In genomic region chr17:81339502-81340296, GRCh38 we compare ENCODE assay signal across 14 cellular contexts. TPM values are rescaled to one million over a fixed set of nuclear protein-coding genes. Genes with fewer than 3 reads are reported as not detected.
DNase-seq lines count a peak whose midpoint lies in the region; ATAC-seq and TF ChIP-seq lines count a peak whose summit lies in the region.
"Had no signal": no experiment of that assay in that cellular context is flagged by ENCODE, and none has a peak within 500 bp of the region (broad histone marks: within the 10 kb centered on the region; RNA-seq: fewer than 3 reads in every experiment).

No MANE protein-coding gene starts in this region.

- no peaks in the 10 kb centered on the region for H3K9me3 ChIP-seq in RWPE2 (ENCODE audit: severe bottlenecking)
- H3K9me3 ChIP-seq: SJSA1 had no signal

- H3K27me3 ChIP-seq in RWPE2 (ENCODE audit: insufficient read depth, poor library complexity, severe bottlenecking), result no peaks in the 10 kb centered on the region
- H3K27me3 ChIP-seq: SJSA1 had no signal

- peaks cover 5% of the 10 kb centered on the region; the same call in 1 of the 2 replicates for H3K36me3 ChIP-seq in RWPE2 (ENCODE audit: low read depth)

- no peak for TF ChIP-seq CTCF in RWPE2 (IDR thresholded peaks at IDR 0.05; ENCODE audit: poor library complexity, severe bottlenecking)

- no peak overlapping the region for H3K4me3 ChIP-seq in RWPE2 (ENCODE audit: severe bottlenecking)
- H3K4me3 ChIP-seq: SJSA1 had no signal

- ATAC-seq in RWPE2 (ENCODE audit: low read depth) (no peak), GM18907 (IDR thresholded peaks at IDR 0.05; ENCODE audit: unreplicated experiment) (no peak), GM19035 (IDR thresholded peaks at IDR 0.05; ENCODE audit: unreplicated experiment) (no peak)

- peak overlapping the region; percentile 15 for H3K27ac ChIP-seq in RWPE2 (ENCODE audit: poor library complexity, severe bottlenecking)
- H3K27ac ChIP-seq: SJSA1 had no signal

- DNase-seq in DMS53 treated with DMSO at 0.1 percent for 48 hours (lab: John Stamatoyannopoulos, UW; ENCODE audit: unreplicated experiment), result peak; percentile 67
- no peak for DNase-seq in RWPE2 (ENCODE audit: low spot score)
- peak; percentile 68 for DNase-seq in islet precursor cell
- peak; percentile 80 for DNase-seq in renal cortical epithelial cell (ENCODE audit: low read depth)
- DNase-seq in AG20443 (ENCODE audit: low spot score), result no peak
- DNase-seq in NCI-H510A (lab: John Stamatoyannopoulos, UW), result no peak
- DNase-seq: anterior cingulate cortex; DMS79; NCI-H2081; stimulated activated CD4-positive, alpha-beta T cell treated with anti-CD3 and anti-CD28 coated beads, Interleukin-4, amount 100 ng/mL, for 24 hours; trophoblast cell had no signal

- H3K4me1 ChIP-seq in RWPE2 (ENCODE audit: insufficient read depth, poor library complexity, severe bottlenecking), result peaks cover 11% of the 10 kb centered on the region

RNA-seq across cellular contexts. Expression of gene SLC38A10, which starts 44.6 kb away (rescaled TPM):
- 77.3 and 127 TPM in 2 replicates for total RNA-seq in renal cortical epithelial cell

RNA-seq across cellular contexts. Expression of gene BAHCC1, which starts 55.6 kb away (rescaled TPM):
- 0.69 and 13.2 TPM in 2 replicates for total RNA-seq in renal cortical epithelial cell

Comparison
In these comparisons a context has a peak if more than half of its experiments do, and no peak if none do; other contexts are left out.
1. DNase-seq: peak in DMS53 treated with DMSO at 0.1 percent for 48 hours (single experiment), islet precursor cell (single experiment) and renal cortical epithelial cell (single experiment); none in RWPE2 (single experiment), AG20443 (single experiment) and NCI-H510A (single experiment).